ENCODE assay signal across 11 cellular contexts in genomic region chr16:23280483-23280967, GRCh38. TPM values are rescaled to one million over a fixed set of nuclear protein-coding genes. Genes with fewer than 3 reads are reported as not detected.
DNase-seq lines count a peak whose midpoint lies in the region; ATAC-seq, FAIRE-seq and TF ChIP-seq lines count a peak whose summit lies in the region.
"Had no signal": no experiment of that assay in that cellular context is flagged by ENCODE, and none has a peak within 500 bp of the region (broad histone marks: within the 10 kb centered on the region; RNA-seq: fewer than 3 reads in every experiment).

No MANE protein-coding gene starts in this region.

- CTCF ChIA-PET in RWPE1 (lab: Yijun Ruan, JAX): interaction anchor here (0.6 kb wide), 1 partner anchor 199 kb away, joined by 4 read pairs; no protein-coding TSS in a partner anchor

- intact Hi-C loops in left ventricle myocardium inferior (cut with micrococcal nuclease): no loop called here

- H3K4me1 ChIP-seq in left ventricle myocardium inferior: no peaks in the 10 kb centered on the region

- no peak for FAIRE-seq in D721Med (lab: Jason Lieb, UNC)

- H3K27me3 ChIP-seq in kidney epithelial cell (ENCODE audit: control insufficient read depth, insufficient read depth, low read length): no peaks in the 10 kb centered on the region
- H3K27me3 ChIP-seq in left ventricle myocardium inferior (ENCODE audit: low read depth): peaks cover 75% of the 10 kb centered on the region

- no peak for ATAC-seq in GM21723 (IDR thresholded peaks at IDR 0.05; ENCODE audit: unreplicated experiment)

- POLR2A ChIA-PET in RWPE1 (lab: Yijun Ruan, JAX; ENCODE audit: low non-redundant PET): interaction anchor here (0.6 kb wide), 1 partner anchor 99 kb away, joined by 3 read pairs; no protein-coding TSS in a partner anchor

- no peak overlapping the region for H3K4me3 ChIP-seq in kidney epithelial cell (ENCODE audit: low read depth, low read length)
- no peak overlapping the region for H3K4me3 ChIP-seq in left ventricle myocardium inferior

- TF ChIP-seq CTCF in RWPE1 (conservative IDR thresholded peaks at IDR 0.05; ENCODE audit: low read depth): no peak
- no peak for TF ChIP-seq CTCF in kidney epithelial cell (IDR thresholded peaks at IDR 0.05; ENCODE audit: insufficient read depth, low read length, poor library complexity, severe bottlenecking)
- TF ChIP-seq CTCF in D721Med (IDR thresholded peaks at IDR 0.05; ENCODE audit: insufficient read depth, missing control alignments): no peak
- TF ChIP-seq CTCF in left ventricle myocardium inferior (IDR thresholded peaks at IDR 0.05; ENCODE audit: borderline replicate concordance): no peak

- peak overlapping the region; percentile 92 for H3K27ac ChIP-seq in RWPE1
- no peak overlapping the region for H3K27ac ChIP-seq in left ventricle myocardium inferior (replicated peaks)

- DNase-seq in EH (ENCODE audit: low read depth) (peak; percentile 22), MV-4-11 (lab: John Stamatoyannopoulos, UW) (peak; percentile 58), RWPE1 (ENCODE audit: low spot score) (peak; percentile 39), kidney epithelial cell (ENCODE audit: low read depth) (peak; percentile 53), NCI-H1092 (lab: John Stamatoyannopoulos, UW) (no peak), D721Med (ENCODE audit: insufficient read length, low spot score) (no peak), left ventricle myocardium inferior (no peak)
- DNase-seq: activated CD4-positive, alpha-beta T cell treated with anti-CD3 and anti-CD28 coated beads, Interleukin-2, amount 50 U/mL, for 4 hours; activated gamma-delta T cell treated with Interleukin-2 at 50 U/mL for 16 hours; CD4-positive, alpha-beta T cell had no signal

- H3K36me3 ChIP-seq in kidney epithelial cell (ENCODE audit: control insufficient read depth, insufficient read depth, low read length) (no peaks in the 10 kb centered on the region), left ventricle myocardium inferior (no peaks in the 10 kb centered on the region)

- H3K9me3 ChIP-seq in left ventricle myocardium inferior (replicated peaks): no peaks in the 10 kb centered on the region

RNA-seq across cellular contexts. Expression of gene SCNN1B, which starts 21.6 kb away (rescaled TPM):
- total RNA-seq in kidney epithelial cell (0.38 TPM in 1 of 2 replicates, not detected in the other), left ventricle myocardium inferior (not detected)
- total RNA-seq: CD4-positive, alpha-beta T cell had no signal

Comparison
In these comparisons a context has a peak if more than half of its experiments do, and no peak if none do; other contexts are left out.
1. DNase-seq: peak in EH (single experiment), MV-4-11 (single experiment), RWPE1 (single experiment) and kidney epithelial cell (single experiment); none in NCI-H1092 (single experiment), D721Med (single experiment) and left ventricle myocardium inferior (single experiment).